ENCODE assay signal across 13 cellular contexts in genomic region chr7:26910221-26910620, GRCh38. TPM values are rescaled to one million over a fixed set of nuclear protein-coding genes. Genes with fewer than 3 reads are reported as not detected.
DNase-seq lines count a peak whose midpoint lies in the region; ATAC-seq, FAIRE-seq and TF ChIP-seq lines count a peak whose summit lies in the region.
"Had no signal": no experiment of that assay in that cellular context is flagged by ENCODE, and none has a peak within 500 bp of the region (broad histone marks: within the 10 kb centered on the region; RNA-seq: fewer than 3 reads in every experiment).

No MANE protein-coding gene starts in this region.

- no peak for FAIRE-seq in HepG2 (lab: Jason Lieb, UNC)

- no peaks in the 10 kb centered on the region for H3K79me2 ChIP-seq in HepG2 (ENCODE audit: insufficient read depth, low read length)

- no peak overlapping the region for H3K4me3 Mint-ChIP-seq in naive thymus-derived CD8-positive, alpha-beta T cell

- DNase-seq in Caki2 (ENCODE audit: low read depth) (peak; percentile 14), LHCN-M2 (ENCODE audit: low read depth) (peak; percentile 99), brain microvascular endothelial cell (peak; percentile 42), HepG2 (ENCODE audit: low spot score) (peak; percentile 18), HuH-7 (ENCODE audit: low spot score) (no peak), NCI-H1092 treated with DMSO at 0.1 percent for 48 hours (lab: John Stamatoyannopoulos, UW) (no peak)
- DNase-seq in naive thymus-derived CD8-positive, alpha-beta T cell: no peak
- DNase-seq: activated gamma-delta T cell; COR-L47; effector CD8-positive, alpha-beta T cell; NCI-H2171 treated with DMSO at 0.1 percent for 48 hours had no signal

- intact Hi-C loops in HepG2 (cut with micrococcal nuclease; ENCODE audit: unreplicated experiment): no loop called here

- no peaks in the 10 kb centered on the region for H3K36me3 Mint-ChIP-seq in naive thymus-derived CD8-positive, alpha-beta T cell

- no peak overlapping the region for H3K9ac ChIP-seq in HepG2 (ENCODE audit: insufficient read depth, low read depth, low read length)

- H3K9me3 ChIP-seq in HepG2 (ENCODE audit: low read length): no peaks in the 10 kb centered on the region
- H3K9me3 ChIP-seq: right atrium auricular region had no signal

- H3K4me1 ChIP-seq in HepG2 (ENCODE audit: insufficient read depth, low read length): peaks cover 20% of the 10 kb centered on the region
- H3K4me1 ChIP-seq: right atrium auricular region had no signal

- H3K27ac ChIP-seq in brain microvascular endothelial cell (no peak overlapping the region), HepG2 (ENCODE audit: extremely low read length, insufficient read depth, low read length) (no peak overlapping the region)
- H3K27ac ChIP-seq: right atrium auricular region had no signal

- POLR2A ChIA-PET in HepG2 (lab: Yijun Ruan, JAX): no interaction called here
- POLR2A ChIA-PET in naive thymus-derived CD8-positive, alpha-beta T cell (lab: Charles Lee): no interaction called here

- H3K4me2 ChIP-seq in HepG2 (ENCODE audit: low read depth, low read length): no peak overlapping the region

- no peak overlapping the region for H3K4me3 ChIP-seq in brain microvascular endothelial cell (ENCODE audit: low read depth, low read length)
- no peak overlapping the region for H3K4me3 ChIP-seq in HepG2 (replicated peaks in 1 of 3; ENCODE audit: insufficient read depth in 1 of 3, low read depth in 2 of 3, low read length in 3 of 3)
- H3K4me3 ChIP-seq: right atrium auricular region had no signal

- peak; percentile 54; the same call in 1 of the 3 replicates for ATAC-seq in HepG2
- no peak for ATAC-seq in naive thymus-derived CD8-positive, alpha-beta T cell
- no peak for ATAC-seq in GM18861 (IDR thresholded peaks at IDR 0.05; ENCODE audit: unreplicated experiment)

- no peak for TF ChIP-seq POLR2A in HepG2 (IDR thresholded peaks at IDR 0.05; ENCODE audit: insufficient read depth in 1 of 2, low read depth in 2 of 2, low read length in 2 of 2)

- H3K9me3 Mint-ChIP-seq in naive thymus-derived CD8-positive, alpha-beta T cell: no peaks in the 10 kb centered on the region

- no peaks in the 10 kb centered on the region for H3K36me3 ChIP-seq in brain microvascular endothelial cell (replicated peaks)
- H3K36me3 ChIP-seq in HepG2 (replicated peaks in 1 of 2; ENCODE audit: control insufficient read depth in 1 of 2, insufficient read depth in 2 of 2, low read length in 2 of 2): no peaks in the 10 kb centered on the region
- H3K36me3 ChIP-seq: right atrium auricular region had no signal

- BruUV-seq in HepG2 (replicated peaks; lab: Mats Ljungman, UMichigan): no TSS peak

- no peak overlapping the region for H2AFZ ChIP-seq in HepG2 (ENCODE audit: low read length)

- peak in 1 of 2 experiments; percentile 48; a peak in 1 of 4 replicates for TF ChIP-seq EP300 in HepG2 (IDR thresholded peaks at IDR 0.05; ENCODE audit: low read depth in 2 of 2, low read length in 2 of 2)
- no peak for TF ChIP-seq EP300 in HepG2 (CRISPR knock-in tag; IDR thresholded peaks at IDR 0.05; ENCODE audit: borderline replicate concordance)

- WGBS in HepG2 (ENCODE audit: low lambda C conversion rate): 34% methylated on average over 4 of the region's 4 CpGs

- in situ Hi-C loops in Caki2 (cut with HindIII; ENCODE audit: low pct_unique_long_range_greater_than_20kb, low sequenced_read_pairs) (no loop called here), brain microvascular endothelial cell (cut with HindIII; ENCODE audit: low pct_ligation_motif_present, low sequenced_read_pairs) (no loop called here), HepG2 (cut with HindIII; ENCODE audit: extremely low pct_ligation_motif_present, low pct_unique_long_range_greater_than_20kb) (no loop called here)

- H3K4me1 Mint-ChIP-seq in naive thymus-derived CD8-positive, alpha-beta T cell: no peaks in the 10 kb centered on the region

- H4K20me1 ChIP-seq in HepG2 (ENCODE audit: insufficient read depth, low read length): no peaks in the 10 kb centered on the region; the same call in 1 of the 2 replicates

- no peaks in the 10 kb centered on the region for H3K27me3 ChIP-seq in brain microvascular endothelial cell (replicated peaks)
- H3K27me3 ChIP-seq in HepG2 (ENCODE audit: control insufficient read depth in 1 of 2, insufficient read depth in 2 of 2, low read length in 2 of 2): no peaks in the 10 kb centered on the region
- H3K27me3 ChIP-seq: right atrium auricular region had no signal

- CTCF ChIA-PET in HepG2 (lab: Yijun Ruan, JAX; ENCODE audit: low intra/inter-chr PET ratio, low total read pairs): no interaction called here

- TF ChIP-seq CTCF in brain microvascular endothelial cell (IDR thresholded peaks at IDR 0.05; ENCODE audit: low read depth, low read length, missing control alignments) (no peak), HepG2 (CRISPR knock-in tag; IDR thresholded peaks at IDR 0.05) (no peak)

- H3K27me3 Mint-ChIP-seq in naive thymus-derived CD8-positive, alpha-beta T cell: peaks cover 0 to 9% (median 1%) of the 10 kb centered on the region in 5 donors

- TF ChIP-seq RAD21 in HepG2 (CRISPR knock-in tag; IDR thresholded peaks at IDR 0.05): no peak

- H3K27ac Mint-ChIP-seq in naive thymus-derived CD8-positive, alpha-beta T cell: no peak overlapping the region

TF ChIP-seq in HepG2, 621 proteins besides CTCF, POLR2A, EP300 and RAD21 (continues in another document):
- TF ChIP-seq ZNF354B (CRISPR knock-in tag; IDR thresholded peaks at IDR 0.05) (no peak), AGO2 (optimal IDR thresholded peaks at IDR 0.05; ENCODE audit: low read depth, low read length) (no peak), ZNF276 (CRISPR knock-in tag; IDR thresholded peaks at IDR 0.05; ENCODE audit: low read depth) (no peak), LRRFIP1 (CRISPR knock-in tag; conservative IDR thresholded peaks at IDR 0.05) (no peak)

RNA-seq across cellular contexts. Expression of gene SKAP2, which starts 45.8 kb away (rescaled TPM):
- total RNA-seq in Caki2 (2014; rRNA removed; shearing (Covaris generic); ENCODE audit: low replicate concordance): 43.8 and 49.3 TPM in 2 replicates
- total RNA-seq in LHCN-M2 (2014; rRNA removed) (43.7 and 60.7 TPM in 2 replicates), HepG2 (2016; rRNA removed; fragmentation: Illumina TruSeq; extraction: Trizol) (12.9 and 18.8 TPM in 2 replicates)
- 12.3 TPM for polyA plus RNA-seq in LHCN-M2 (2012)
- 1.6 and 1.9 TPM in 2 replicates for total RNA-seq in HepG2 (2016; cell fraction: cytosol; rRNA removed; fragmentation: Illumina TruSeq; extraction: Trizol; ENCODE audit: low read depth)
- 13.4 and 14.9 TPM in 2 replicates for total RNA-seq in HepG2 (2016; cell fraction: insoluble cytoplasmic fraction; rRNA removed; fragmentation: Illumina TruSeq; extraction: Trizol)
- 4.6 TPM in 2 replicates for total RNA-seq in HepG2 (2016; cell fraction: membrane; rRNA removed; fragmentation: Illumina TruSeq; extraction: Trizol)
- total RNA-seq in HepG2 (2016; cell fraction: nucleus; rRNA removed; fragmentation: Illumina TruSeq; extraction: Trizol): 10.1 and 12.6 TPM in 2 replicates
- 2.8 and 3.6 TPM in 2 replicates for polyA plus RNA-seq in HepG2 (2011; rRNA removed)
- 1.5 and 2.5 TPM in 2 replicates for polyA plus RNA-seq in HepG2 (2011; cell fraction: cytosol; rRNA removed)
- polyA plus RNA-seq in HepG2 (2011; cell fraction: nucleus; rRNA removed): 1.6 and 2.0 TPM in 2 replicates
- 7.6 and 8.1 TPM in 2 replicates for polyA plus RNA-seq in HepG2 (2012)
- 0.83 and 0.87 TPM in 2 replicates for polyA plus RNA-seq in HepG2 (2016; cell fraction: cytosol; fragmentation: Illumina TruSeq; extraction: Trizol; ENCODE audit: low read depth)
- polyA plus RNA-seq in HepG2 (2016; cell fraction: insoluble cytoplasmic fraction; fragmentation: Illumina TruSeq; extraction: Trizol; ENCODE audit: low read depth): 19.4 and 20.8 TPM in 2 replicates
- 3.0 and 3.3 TPM in 2 replicates for polyA plus RNA-seq in HepG2 (2016; cell fraction: membrane; fragmentation: Illumina TruSeq; extraction: Trizol; ENCODE audit: low read depth)
- polyA plus RNA-seq in HepG2 (2016; cell fraction: nucleus; fragmentation: Illumina TruSeq; extraction: Trizol; ENCODE audit: insufficient read depth, low read depth): 9.2 and 9.9 TPM in 2 replicates
- polyA minus RNA-seq in HepG2 (2011; rRNA and poly(A)+ RNA removed; ENCODE audit: low replicate concordance): 2.8 and 8.0 TPM in 2 replicates
- polyA minus RNA-seq in HepG2 (2011; cell fraction: cytosol; rRNA and poly(A)+ RNA removed): 6.7 and 11.9 TPM in 2 replicates
- 11.8 and 15.4 TPM in 2 replicates for polyA minus RNA-seq in HepG2 (2011; cell fraction: nucleus; rRNA and poly(A)+ RNA removed)
- total RNA-seq in naive thymus-derived CD8-positive, alpha-beta T cell: 1 to 10 TPM; 4.2 to 7.5 TPM
- 10 to 100 TPM in 2 of 3 donors, 1 to 10 TPM in 1; 5.1 to 27.6 (median 11.5) TPM for polyA plus RNA-seq in naive thymus-derived CD8-positive, alpha-beta T cell

Comparison
In these comparisons a context has a peak if more than half of its experiments do, and no peak if none do; other contexts are left out.
1. DNase-seq: peak in Caki2 (single experiment), LHCN-M2 (single experiment), brain microvascular endothelial cell (single experiment) and HepG2 (single experiment); none in naive thymus-derived CD8-positive, alpha-beta T cell (0 of 10), HuH-7 (single experiment) and NCI-H1092 treated with DMSO at 0.1 percent for 48 hours (single experiment).